In genomic region chr1:218664385-218665170, GRCh38 we compare ENCODE assay signal across 1 cellular context.
A peak's percentile ranks its signal among the peaks of the same experiment; 100 is the strongest.
TF ChIP-seq lines count a peak whose summit lies in the region.

No MANE protein-coding gene starts in this region.

TF ChIP-seq in SK-N-SH, 30 proteins besides CTCF, POLR2A, EP300 and RAD21 (continued from another document):
- peak; percentile 48; the same call in 1 of the 2 replicates for TF ChIP-seq MEF2A (IDR thresholded peaks at IDR 0.05; ENCODE audit: borderline replicate concordance, low read depth)
- no peak for TF ChIP-seq ZBTB33 (IDR thresholded peaks at IDR 0.05; ENCODE audit: borderline replicate concordance, low read depth)
- peak; percentile 80 for TF ChIP-seq TCF12 (IDR thresholded peaks at IDR 0.05)
TF ChIP-seq in SK-N-SH: peak in this region for 7.
